ENCODE assay signal across 21 cellular contexts in the genomic region with DNA sequence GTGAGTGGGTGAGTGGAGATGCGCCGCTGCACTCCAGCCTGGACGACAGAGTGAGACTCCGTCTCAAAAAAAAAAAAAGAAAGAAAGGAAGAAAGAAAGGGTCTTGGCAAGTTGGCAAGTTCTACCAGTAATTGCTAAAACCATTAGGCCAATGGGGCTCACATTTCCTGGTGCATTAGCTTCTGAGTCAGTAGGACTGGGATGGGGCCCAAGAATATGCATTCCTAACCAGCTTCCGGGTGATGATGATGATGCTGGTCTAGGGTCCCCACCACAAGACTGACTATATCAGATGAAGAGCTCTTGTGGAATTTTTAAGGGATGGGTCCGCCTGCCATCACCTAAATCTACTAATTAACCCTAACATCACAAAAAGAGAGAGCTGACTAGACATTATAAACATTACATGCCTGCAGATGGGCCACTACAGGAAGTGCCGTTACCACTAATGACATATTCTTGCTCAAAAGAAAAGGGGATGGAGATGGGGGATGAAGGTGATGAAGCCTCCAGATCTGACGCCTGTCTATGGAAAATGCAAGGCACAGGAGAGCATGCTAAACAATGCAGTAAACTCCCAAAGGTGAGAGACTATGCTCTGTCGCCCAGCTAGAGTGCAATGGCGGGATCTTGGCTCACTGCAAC. TPM values are rescaled to one million over a fixed set of nuclear protein-coding genes. Genes with fewer than 3 reads are reported as not detected.
"Had no signal": no experiment of that assay in that cellular context is flagged by ENCODE, and none has a peak within 500 bp of the region (broad histone marks: within the 10 kb centered on the region; RNA-seq: fewer than 3 reads in every experiment).

No MANE protein-coding gene starts in this region.

- H3K4me2 ChIP-seq: smooth muscle cell had no signal

- H3K27me3 Mint-ChIP-seq: stimulated activated naive CD8-positive, alpha-beta T cell treated with anti-CD3 and anti-CD28 coated beads, Interleukin-15, amount 100 ng/mL, for 72 hours had no signal

- H3K27me3 ChIP-seq: adrenal gland, body of pancreas, right atrium auricular region had no signal

- H3K9me3 Mint-ChIP-seq: activated CD4-positive, alpha-beta memory T cell treated with anti-CD3 and anti-CD28 coated beads for 36 hours; activated T-helper 2 cell treated with anti-CD3 and anti-CD28 coated beads, Interferon-gamma antibody, Interleukin-2, Interleukin-4, amounts not matched to agents 10 μg/mL and 5 μg/mL and 100 μg/mL, durations not matched to agents 14 hours and 24 hours and 36 hours; memory B cell; natural killer cell treated with Interleukin-12 subunit alpha and Interleukin-12 subunit beta and Interleukin-15 and Interleukin-18, amount 100 ng/mL, for 72 hours; stimulated activated naive CD8-positive, alpha-beta T cell treated with anti-CD3 and anti-CD28 coated beads, Interleukin-15, amount 100 ng/mL, for 72 hours had no signal

- DNase-seq: activated CD4-positive, alpha-beta memory T cell treated with anti-CD3 and anti-CD28 coated beads for 36 hours; activated CD4-positive, alpha-beta T cell treated with anti-CD3 and anti-CD28 coated beads for 1 hour; activated CD8-positive, alpha-beta memory T cell treated with anti-CD3 and anti-CD28 coated beads, Interleukin-2, amount 10 ng/mL, durations not matched to agents 7 days and 5 days; activated naive CD4-positive, alpha-beta T cell treated with anti-CD3 and anti-CD28 coated beads, Interleukin-2, amount 50 U/mL, for 16 hours; activated T-cell treated with anti-CD3 and anti-CD28 coated beads, Interleukin-2, amount 50 U/mL, for 1 hour; adrenal gland; body of pancreas; caudate nucleus; hippocampal formation; nucleus accumbens; stimulated activated naive CD8-positive, alpha-beta T cell treated with anti-CD3 and anti-CD28 coated beads, Interleukin-15, amount 100 ng/mL, for 72 hours; T-helper 9 cell had no signal

- H3K4me1 ChIP-seq: adrenal gland, body of pancreas, right atrium auricular region had no signal

- H3K36me3 Mint-ChIP-seq: activated CD4-positive, alpha-beta memory T cell treated with anti-CD3 and anti-CD28 coated beads for 36 hours; activated CD8-positive, alpha-beta memory T cell treated with anti-CD3 and anti-CD28 coated beads, Interleukin-2, amount 10 ng/mL, durations not matched to agents 7 days and 5 days; memory B cell; natural killer cell treated with Interleukin-12 subunit alpha and Interleukin-12 subunit beta and Interleukin-15 and Interleukin-18, amount 100 ng/mL, for 72 hours had no signal

- H3K4me3 ChIP-seq: adrenal gland, body of pancreas, right atrium auricular region, smooth muscle cell had no signal

- H3K36me3 ChIP-seq: adrenal gland, right atrium auricular region had no signal

- H3K9me3 ChIP-seq: adrenal gland, body of pancreas, right atrium auricular region had no signal

- H3K27ac ChIP-seq: adrenal gland, body of pancreas, right atrium auricular region, VCaP had no signal

- ATAC-seq: activated CD8-positive, alpha-beta memory T cell treated with anti-CD3 and anti-CD28 coated beads, Interleukin-2, amount 10 ng/mL, durations not matched to agents 7 days and 5 days; body of pancreas; esophagus mucosa; left lobe of liver; natural killer cell treated with Interleukin-12 subunit alpha and Interleukin-12 subunit beta and Interleukin-15 and Interleukin-18, amount 100 ng/mL, for 72 hours; stimulated activated naive CD8-positive, alpha-beta T cell treated with anti-CD3 and anti-CD28 coated beads, Interleukin-15, amount 100 ng/mL, for 72 hours had no signal

- H3K4me3 Mint-ChIP-seq: activated CD4-positive, alpha-beta memory T cell treated with anti-CD3 and anti-CD28 coated beads for 36 hours; activated CD8-positive, alpha-beta memory T cell treated with anti-CD3 and anti-CD28 coated beads, Interleukin-2, amount 10 ng/mL, durations not matched to agents 7 days and 5 days; memory B cell; natural killer cell treated with Interleukin-12 subunit alpha and Interleukin-12 subunit beta and Interleukin-15 and Interleukin-18, amount 100 ng/mL, for 72 hours; stimulated activated naive CD8-positive, alpha-beta T cell treated with anti-CD3 and anti-CD28 coated beads, Interleukin-15, amount 100 ng/mL, for 72 hours had no signal

- H3K27ac Mint-ChIP-seq: activated CD4-positive, alpha-beta memory T cell treated with anti-CD3 and anti-CD28 coated beads for 36 hours; activated CD8-positive, alpha-beta memory T cell treated with anti-CD3 and anti-CD28 coated beads, Interleukin-2, amount 10 ng/mL, durations not matched to agents 7 days and 5 days; activated T-helper 2 cell treated with anti-CD3 and anti-CD28 coated beads, Interferon-gamma antibody, Interleukin-2, Interleukin-4, amounts not matched to agents 10 μg/mL and 5 μg/mL and 100 μg/mL, durations not matched to agents 14 hours and 24 hours and 36 hours; memory B cell; natural killer cell treated with Interleukin-12 subunit alpha and Interleukin-12 subunit beta and Interleukin-15 and Interleukin-18, amount 100 ng/mL, for 72 hours; stimulated activated naive CD8-positive, alpha-beta T cell treated with anti-CD3 and anti-CD28 coated beads, Interleukin-15, amount 100 ng/mL, for 72 hours had no signal

- H3K4me1 Mint-ChIP-seq: activated CD8-positive, alpha-beta memory T cell treated with anti-CD3 and anti-CD28 coated beads, Interleukin-2, amount 10 ng/mL, durations not matched to agents 7 days and 5 days; memory B cell; stimulated activated naive CD8-positive, alpha-beta T cell treated with anti-CD3 and anti-CD28 coated beads, Interleukin-15, amount 100 ng/mL, for 72 hours had no signal

RNA-seq across cellular contexts. Expression of gene MYH11, which starts 13.1 kb away (rescaled TPM):
- total RNA-seq: activated T-helper 2 cell treated with anti-CD3 and anti-CD28 coated beads, Interferon-gamma antibody, Interleukin-2, Interleukin-4, amounts not matched to agents 10 μg/mL and 5 μg/mL and 100 μg/mL, durations not matched to agents 14 hours and 24 hours and 36 hours; natural killer cell treated with Interleukin-12 subunit alpha and Interleukin-12 subunit beta and Interleukin-15 and Interleukin-18, amount 100 ng/mL, for 72 hours; smooth muscle cell had no signal
- polyA plus RNA-seq: keratinocyte had no signal
